Comparison of ENCODE assay signal across 12 cellular contexts in the genomic region with DNA sequence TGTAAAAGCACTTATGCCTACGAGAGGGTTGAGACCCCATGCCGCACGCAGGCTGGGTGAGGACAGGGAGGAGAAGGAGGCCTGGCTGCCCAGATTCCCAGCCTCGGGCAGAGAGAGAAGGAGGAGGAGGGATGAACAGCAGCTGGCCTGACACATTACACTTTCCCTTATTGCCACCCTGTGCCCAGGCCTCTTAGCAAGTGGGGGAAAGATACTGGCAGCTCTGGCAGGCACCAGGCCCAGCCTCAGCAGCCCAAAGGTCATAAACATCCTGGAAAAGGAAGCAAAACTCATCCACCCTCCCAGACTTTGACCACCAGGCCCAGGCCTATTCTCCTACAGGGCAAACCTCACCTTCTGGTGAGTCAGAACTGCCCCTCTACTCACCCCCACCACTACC. TPM values are rescaled to one million over a fixed set of nuclear protein-coding genes. Genes with fewer than 3 reads are reported as not detected.
A peak's percentile ranks its signal among the peaks of the same experiment; 100 is the strongest.
DNase-seq lines count a peak whose midpoint lies in the region; ATAC-seq, FAIRE-seq and TF ChIP-seq lines count a peak whose summit lies in the region.
"Had no signal": no experiment of that assay in that cellular context is flagged by ENCODE, and none has a peak within 500 bp of the region (broad histone marks: within the 10 kb centered on the region; RNA-seq: fewer than 3 reads in every experiment).

No MANE protein-coding gene starts in this region.

- H3K79me2 ChIP-seq in endothelial cell of umbilical vein (ENCODE audit: control insufficient read depth, insufficient read depth, low read length), result peaks cover 15% of the 10 kb centered on the region

- POLR2A ChIA-PET in endothelial cell of umbilical vein (lab: Charles Lee), result no interaction called here

- TF ChIP-seq CTCF in endothelial cell of umbilical vein (IDR thresholded peaks at IDR 0.05; ENCODE audit: extremely low read depth in 1 of 2, insufficient read depth in 1 of 2, low read depth in 1 of 2, low read length in 2 of 2) (no peak), tibial nerve (IDR thresholded peaks at IDR 0.05) (no peak)

- no peak for DNase-seq in activated naive CD8-positive, alpha-beta T cell treated with anti-CD3 and anti-CD28 coated beads, Interleukin-2, amount 50 U/mL, for 24 hours
- no peak for DNase-seq in activated naive CD8-positive, alpha-beta T cell treated with anti-CD3 and anti-CD28 coated beads for 36 hours
- DNase-seq in endothelial cell of umbilical vein (ENCODE audit: low read depth, low spot score) (no peak), tibial nerve (ENCODE audit: low spot score in 2 of 2) (no peak)
- DNase-seq: effector CD8-positive, alpha-beta T cell had no signal

- H3K27ac ChIP-seq in endothelial cell of umbilical vein (ENCODE audit: insufficient read depth, low read depth, low read length), result peak overlapping the region; percentile 9
- H3K27ac ChIP-seq in tibial nerve, result peak overlapping the region; percentile 86 to 99 (median 91)
- H3K27ac ChIP-seq: prostate gland, SK-N-MC had no signal

- H3K4me2 ChIP-seq in endothelial cell of umbilical vein (ENCODE audit: insufficient read depth, low read length), result no peak overlapping the region

- TF ChIP-seq POLR2A in endothelial cell of umbilical vein (IDR thresholded peaks at IDR 0.05; ENCODE audit: low read depth, low read length) (no peak), tibial nerve (IDR thresholded peaks at IDR 0.05) (peak in 1 of 2 donors; percentile 36)

- ATAC-seq in activated naive CD8-positive, alpha-beta T cell treated with anti-CD3 and anti-CD28 coated beads, Interleukin-2, amount 50 U/mL, for 24 hours, result no peak
- ATAC-seq in HG02970 (IDR thresholded peaks at IDR 0.05; ENCODE audit: low FRiP score, unreplicated experiment) (no peak), HG02798 (IDR thresholded peaks at IDR 0.05; ENCODE audit: poor library complexity, unreplicated experiment) (no peak), HG02623 (IDR thresholded peaks at IDR 0.05; ENCODE audit: unreplicated experiment) (no peak)

- intact Hi-C loops in endothelial cell of umbilical vein (cut with micrococcal nuclease), result no loop called here

- dilution Hi-C loops in endothelial cell of umbilical vein (cut with MboI; ENCODE audit: extremely low pct_ligation_motif_present, low sequenced_read_pairs), result no loop called here

- H3K4me3 ChIP-seq in endothelial cell of umbilical vein (replicated peaks in 1 of 3; ENCODE audit: insufficient read depth in 1 of 3, low read depth in 1 of 3, low read length in 3 of 3) (no peak overlapping the region), mucosa of stomach (ENCODE audit: low read length) (no peak overlapping the region), tibial nerve (peak overlapping the region in 2 of 4 donors; percentile 17 to 69)
- H3K4me3 ChIP-seq: prostate gland, SK-N-MC had no signal

- H3K36me3 ChIP-seq in endothelial cell of umbilical vein (ENCODE audit: control insufficient read depth in 2 of 2, extremely low read depth in 1 of 2, insufficient read depth in 2 of 2, low read length in 2 of 2), result no peaks in the 10 kb centered on the region
- H3K36me3 ChIP-seq in mucosa of stomach (ENCODE audit: control insufficient read depth, insufficient read depth, low read length), result no peaks in the 10 kb centered on the region
- peaks cover 0 to 8% (median 0%) of the 10 kb centered on the region in 3 donors for H3K36me3 ChIP-seq in tibial nerve
- H3K36me3 ChIP-seq: prostate gland had no signal

- no peaks in the 10 kb centered on the region for H3K27me3 ChIP-seq in endothelial cell of umbilical vein (ENCODE audit: control insufficient read depth in 2 of 2, insufficient read depth in 2 of 2, low read length in 2 of 2)
- H3K27me3 ChIP-seq in mucosa of stomach (ENCODE audit: control insufficient read depth, insufficient read depth, low read length), result no peaks in the 10 kb centered on the region
- H3K27me3 ChIP-seq in tibial nerve, result no peaks in the 10 kb centered on the region

- H3K9me3 Mint-ChIP-seq in activated naive CD8-positive, alpha-beta T cell treated with anti-CD3 and anti-CD28 coated beads, Interleukin-2, amount 50 U/mL, for 24 hours, result no peaks in the 10 kb centered on the region
- H3K9me3 Mint-ChIP-seq in activated naive CD8-positive, alpha-beta T cell treated with anti-CD3 and anti-CD28 coated beads for 36 hours, result no peaks in the 10 kb centered on the region

- H3K27ac Mint-ChIP-seq in activated naive CD8-positive, alpha-beta T cell treated with anti-CD3 and anti-CD28 coated beads, Interleukin-2, amount 50 U/mL, for 24 hours, result peak overlapping the region; percentile 60
- H3K27ac Mint-ChIP-seq in activated naive CD8-positive, alpha-beta T cell treated with anti-CD3 and anti-CD28 coated beads for 36 hours, result no peak overlapping the region

- H3K4me3 Mint-ChIP-seq in activated naive CD8-positive, alpha-beta T cell treated with anti-CD3 and anti-CD28 coated beads, Interleukin-2, amount 50 U/mL, for 24 hours, result no peak overlapping the region
- no peak overlapping the region for H3K4me3 Mint-ChIP-seq in activated naive CD8-positive, alpha-beta T cell treated with anti-CD3 and anti-CD28 coated beads for 36 hours

- H3K4me1 ChIP-seq in endothelial cell of umbilical vein (ENCODE audit: control insufficient read depth, extremely low read depth, insufficient read depth, low read length) (peaks cover 23% of the 10 kb centered on the region), mucosa of stomach (ENCODE audit: control insufficient read depth, insufficient read depth, low read length) (peaks cover 17% of the 10 kb centered on the region), tibial nerve (peaks cover 0 to 74% (median 41%) of the 10 kb centered on the region in 4 donors)
- H3K4me1 ChIP-seq: prostate gland had no signal

- peak overlapping the region; percentile 11 for H2AFZ ChIP-seq in endothelial cell of umbilical vein (ENCODE audit: low read depth, low read length)

- H3K9ac ChIP-seq in endothelial cell of umbilical vein (replicated peaks; ENCODE audit: extremely low read depth, insufficient read depth, low read length), result no peak overlapping the region
- H3K9ac ChIP-seq in mucosa of stomach (ENCODE audit: low read length), result peak overlapping the region; percentile 37

- TF ChIP-seq EP300 in tibial nerve (IDR thresholded peaks at IDR 0.05), result no peak

- H3K4me1 Mint-ChIP-seq in activated naive CD8-positive, alpha-beta T cell treated with anti-CD3 and anti-CD28 coated beads, Interleukin-2, amount 50 U/mL, for 24 hours, result peaks cover 40% of the 10 kb centered on the region
- H3K4me1 Mint-ChIP-seq in activated naive CD8-positive, alpha-beta T cell treated with anti-CD3 and anti-CD28 coated beads for 36 hours, result peaks cover 26% of the 10 kb centered on the region

- no peaks in the 10 kb centered on the region for H4K20me1 ChIP-seq in endothelial cell of umbilical vein (replicated peaks; ENCODE audit: control insufficient read depth, extremely low read depth, insufficient read depth, low read length)

- 17 to 18% methylated on average over 4 of the region's 4 CpGs for WGBS in tibial nerve, 2 donors

- no TSS peak for BruUV-seq in endothelial cell of umbilical vein (replicated peaks; lab: Mats Ljungman, UMichigan)

- peak; percentile 15 for FAIRE-seq in endothelial cell of umbilical vein (lab: Jason Lieb, UNC)

- H3K9me1 ChIP-seq in endothelial cell of umbilical vein (replicated peaks; ENCODE audit: control insufficient read depth, extremely low read depth, insufficient read depth, low read length), result no peaks in the 10 kb centered on the region

- no peaks in the 10 kb centered on the region for H3K9me3 ChIP-seq in endothelial cell of umbilical vein (replicated peaks; ENCODE audit: control insufficient read depth, insufficient read depth, low read length)
- H3K9me3 ChIP-seq in mucosa of stomach (ENCODE audit: control insufficient read depth, low read length), result no peaks in the 10 kb centered on the region
- H3K9me3 ChIP-seq in tibial nerve, result no peaks in the 10 kb centered on the region
- H3K9me3 ChIP-seq: prostate gland had no signal

- H3K27me3 Mint-ChIP-seq in activated naive CD8-positive, alpha-beta T cell treated with anti-CD3 and anti-CD28 coated beads, Interleukin-2, amount 50 U/mL, for 24 hours, result peaks cover 4% of the 10 kb centered on the region
- no peaks in the 10 kb centered on the region for H3K27me3 Mint-ChIP-seq in activated naive CD8-positive, alpha-beta T cell treated with anti-CD3 and anti-CD28 coated beads for 36 hours

- no peaks in the 10 kb centered on the region for H3K36me3 Mint-ChIP-seq in activated naive CD8-positive, alpha-beta T cell treated with anti-CD3 and anti-CD28 coated beads, Interleukin-2, amount 50 U/mL, for 24 hours (ENCODE audit: low read depth)
- H3K36me3 Mint-ChIP-seq in activated naive CD8-positive, alpha-beta T cell treated with anti-CD3 and anti-CD28 coated beads for 36 hours, result no peaks in the 10 kb centered on the region

- CTCF ChIA-PET in endothelial cell of umbilical vein (lab: Charles Lee), result interaction anchor here (0.5 to 1.0 kb wide), 2 partner anchors 48 to 131 kb away, joined by 4 to 6 read pairs; no protein-coding TSS in a partner anchor

TF ChIP-seq in endothelial cell of umbilical vein, 7 proteins besides CTCF, POLR2A, EP300 and RAD21 (continues in another document):
- TF ChIP-seq POLR2AphosphoS5 (IDR thresholded peaks at IDR 0.05; ENCODE audit: insufficient read depth, low read depth, low read length), result no peak

RNA-seq across cellular contexts. Expression of gene PLAAT3, which starts 4.7 kb away (rescaled TPM):
- total RNA-seq in activated naive CD8-positive, alpha-beta T cell treated with anti-CD3 and anti-CD28 coated beads for 36 hours, result 1 to 10 TPM; 6.0 to 6.5 TPM
- 22.8 and 24.2 TPM in 2 replicates for total RNA-seq in endothelial cell of umbilical vein
- polyA plus RNA-seq in endothelial cell of umbilical vein, result 37.0 and 40.2 TPM in 2 replicates
- 32.2 and 33.3 TPM in 2 replicates for polyA plus RNA-seq in endothelial cell of umbilical vein (2011; cell fraction: cytosol; rRNA removed)
- 11.1 and 12.6 TPM in 2 replicates for polyA plus RNA-seq in endothelial cell of umbilical vein (2011; cell fraction: nucleus; rRNA removed)
- polyA plus RNA-seq in endothelial cell of umbilical vein (2012), result 73.0 and 78.3 TPM in 2 replicates
- polyA minus RNA-seq in endothelial cell of umbilical vein, result 31.3 and 37.0 TPM in 2 replicates
- polyA minus RNA-seq in endothelial cell of umbilical vein (2011; cell fraction: cytosol; rRNA and poly(A)+ RNA removed), result 32.8 TPM
- 3.6 and 4.1 TPM in 2 replicates for polyA minus RNA-seq in endothelial cell of umbilical vein (2011; cell fraction: nucleus; rRNA and poly(A)+ RNA removed)
- 100 to 1,000 TPM; 140 to 185 (median 157) TPM for total RNA-seq in tibial nerve

RNA-seq across cellular contexts. Expression of gene PLAAT2, which starts 46.4 kb away (rescaled TPM):
- total RNA-seq in activated naive CD8-positive, alpha-beta T cell treated with anti-CD3 and anti-CD28 coated beads for 36 hours, result 1 to 10 TPM in 1 of 2 experiments, under 1 TPM in 1; 0.52 to 1.0 TPM
- total RNA-seq in endothelial cell of umbilical vein, result not detected in 2 replicates
- 0.40 TPM in 1 of 2 replicates, not detected in the other for polyA plus RNA-seq in endothelial cell of umbilical vein
- polyA plus RNA-seq in endothelial cell of umbilical vein (2011; cell fraction: cytosol; rRNA removed), result not detected in 2 replicates
- 0.50 TPM in 1 of 2 replicates, not detected in the other for polyA plus RNA-seq in endothelial cell of umbilical vein (2011; cell fraction: nucleus; rRNA removed)
- not detected in 2 replicates for polyA plus RNA-seq in endothelial cell of umbilical vein (2012)
- not detected in 2 replicates for polyA minus RNA-seq in endothelial cell of umbilical vein
- polyA minus RNA-seq in endothelial cell of umbilical vein (2011; cell fraction: cytosol; rRNA and poly(A)+ RNA removed), result not detected
- polyA minus RNA-seq in endothelial cell of umbilical vein (2011; cell fraction: nucleus; rRNA and poly(A)+ RNA removed), result not detected in 2 replicates
- under 1 TPM in 1 of 4 donors, not detected in 3; 0.90 TPM for total RNA-seq in tibial nerve
- polyA plus RNA-seq: AG04450 had no signal
